In the genomic region with DNA sequence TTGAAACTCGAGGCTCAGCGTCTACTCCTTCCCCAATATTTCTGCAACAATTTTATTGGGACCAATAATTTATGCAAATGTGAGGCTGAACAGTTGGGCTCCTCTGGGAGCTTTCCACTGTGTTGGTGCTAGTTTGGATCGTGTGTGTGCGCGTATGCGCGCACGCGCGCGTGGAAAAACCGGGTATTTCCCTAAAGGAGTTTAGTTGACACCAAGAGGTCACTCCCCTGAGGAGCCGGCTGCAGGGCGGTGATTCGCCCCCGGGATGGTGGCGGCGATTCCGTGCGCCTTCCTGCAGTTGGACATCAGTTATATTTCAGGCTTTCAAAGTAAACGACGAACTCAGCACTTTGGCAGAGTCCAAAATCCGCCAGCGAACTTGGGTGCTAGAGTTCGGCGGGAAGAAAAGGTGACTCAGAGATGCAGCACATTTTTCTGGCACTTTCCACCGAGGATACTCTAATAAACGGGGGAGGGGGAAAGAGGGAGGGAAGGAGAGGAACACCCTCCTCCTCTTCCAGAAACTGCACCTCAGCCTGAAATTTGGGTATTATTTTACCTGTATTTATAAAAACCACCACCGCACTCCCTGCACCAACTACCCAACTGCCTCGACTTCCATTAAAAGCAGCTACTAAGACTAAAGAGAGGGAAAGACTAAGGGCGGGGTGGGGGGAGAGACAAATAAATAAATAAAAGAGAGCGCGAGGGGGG, we compare ENCODE assay signal across 8 cellular contexts.
A peak's percentile ranks its signal among the peaks of the same experiment; 100 is the strongest.
DNase-seq lines count a peak whose midpoint lies in the region; ATAC-seq and TF ChIP-seq lines count a peak whose summit lies in the region.

No MANE protein-coding gene starts in this region.

- no peaks in the 10 kb centered on the region for H3K79me2 ChIP-seq in smooth muscle cell (ENCODE audit: low read depth)

- H3K4me1 ChIP-seq in smooth muscle cell (ENCODE audit: low read depth): peaks cover 13% of the 10 kb centered on the region

- H3K9ac ChIP-seq in smooth muscle cell (ENCODE audit: low read depth): peak overlapping the region; percentile 36

- no peaks in the 10 kb centered on the region for H4K20me1 ChIP-seq in smooth muscle cell (ENCODE audit: low read depth)

- H3K4me2 ChIP-seq in smooth muscle cell: peak overlapping the region; percentile 97

- peak overlapping the region; percentile 85 for H3K4me3 ChIP-seq in smooth muscle cell

- no peaks in the 10 kb centered on the region for H3K36me3 ChIP-seq in smooth muscle cell (ENCODE audit: low read depth)

- H3K27me3 ChIP-seq in smooth muscle cell (ENCODE audit: low read depth): no peaks in the 10 kb centered on the region

- H2AFZ ChIP-seq in smooth muscle cell (ENCODE audit: low read depth): peak overlapping the region; percentile 89

- no peak for ATAC-seq in GM21381 (IDR thresholded peaks at IDR 0.05; ENCODE audit: unreplicated experiment)
- ATAC-seq in GM19467 (IDR thresholded peaks at IDR 0.05; ENCODE audit: unreplicated experiment): no peak

- H3K9me3 ChIP-seq in smooth muscle cell (replicated peaks; ENCODE audit: low read depth): no peaks in the 10 kb centered on the region

- peak; percentile 49 for DNase-seq in activated CD8-positive, alpha-beta memory T cell treated with anti-CD3 and anti-CD28 coated beads, Interleukin-2, amount 50 U/mL, for 48 hours
- DNase-seq in activated CD8-positive, alpha-beta memory T cell treated with anti-CD3 and anti-CD28 coated beads for 24 hours: no peak
- DNase-seq in NCI-H146 (lab: John Stamatoyannopoulos, UW): peak; percentile 63
- peak; percentile 35 for DNase-seq in iris pigment epithelial cell (ENCODE audit: low read depth)
- peak; percentile 19 for DNase-seq in smooth muscle cell (lab: John Stamatoyannopoulos, UW; ENCODE audit: unreplicated experiment)

- peak overlapping the region; percentile 92 for H3K27ac ChIP-seq in angular gyrus (ENCODE audit: low read depth, low read length)
- H3K27ac ChIP-seq in smooth muscle cell (ENCODE audit: low read depth): no peak overlapping the region

- under 1% methylated on average over 31 of the region's 33 CpGs for WGBS in smooth muscle cell (ENCODE audit: low lambda C conversion rate)

- no peak for TF ChIP-seq CTCF in smooth muscle cell (IDR thresholded peaks at IDR 0.05; ENCODE audit: borderline replicate concordance, insufficient read depth, poor library complexity, severe bottlenecking)

- peaks cover 12% of the 10 kb centered on the region for H3F3A ChIP-seq in smooth muscle cell (ENCODE audit: low read depth)
